Comparison of ENCODE assay signal across 17 cellular contexts in genomic region chr9:112194969-112195431, GRCh38. TPM values are rescaled to one million over a fixed set of nuclear protein-coding genes. Genes with fewer than 3 reads are reported as not detected.
A peak's percentile ranks its signal among the peaks of the same experiment; 100 is the strongest.
DNase-seq lines count a peak whose midpoint lies in the region; ATAC-seq and TF ChIP-seq lines count a peak whose summit lies in the region.
"Had no signal": no experiment of that assay in that cellular context is flagged by ENCODE, and none has a peak within 500 bp of the region (broad histone marks: within the 10 kb centered on the region; RNA-seq: fewer than 3 reads in every experiment).

No MANE protein-coding gene starts in this region.

- H3K4me3 ChIP-seq in choroid plexus epithelial cell (ENCODE audit: low read depth, low read length) (no peak overlapping the region), left lung (no peak overlapping the region), vagina (no peak overlapping the region)
- H3K4me3 ChIP-seq: body of pancreas, SJCRH30, thyroid gland had no signal

- ATAC-seq in left lung, result peak; percentile 44
- ATAC-seq: body of pancreas had no signal

- H3K4me1 ChIP-seq in left lung (no peaks in the 10 kb centered on the region), vagina (peaks cover 7% of the 10 kb centered on the region)
- H3K4me1 ChIP-seq: body of pancreas, thyroid gland had no signal

- no peaks in the 10 kb centered on the region for H3K27me3 ChIP-seq in left lung
- H3K27me3 ChIP-seq in vagina, result no peaks in the 10 kb centered on the region
- H3K27me3 ChIP-seq: body of pancreas, SJCRH30, thyroid gland had no signal

- DNase-seq in NOMO-1 treated with DMSO at 0.1 percent for 48 hours (lab: John Stamatoyannopoulos, UW; ENCODE audit: unreplicated experiment) (peak; percentile 38), NOMO-1 treated with dmso at 0.1 percent for 144 hours (lab: John Stamatoyannopoulos, UW; ENCODE audit: unreplicated experiment) (no peak), choroid plexus epithelial cell (ENCODE audit: low read depth) (peak; percentile 70), left lung (no peak), vagina (ENCODE audit: extremely low spot score in 2 of 2) (no peak), DMS53 treated with DMSO at 0.1 percent for 48 hours (lab: John Stamatoyannopoulos, UW; ENCODE audit: unreplicated experiment) (no peak), NCI-H1417 (lab: John Stamatoyannopoulos, UW) (no peak), hypothalamus (lab: John Stamatoyannopoulos, UW) (no peak)
- DNase-seq: 8988T; body of pancreas; effector CD8-positive, alpha-beta T cell; NCI-H2107; NK-92 treated with Interleukin-12 subunit alpha and Interleukin-12 subunit beta, amount 100 ng/mL, for 24 hours; SJCRH30; stimulated activated CD4-positive, alpha-beta T cell treated with anti-CD3 and anti-CD28 coated beads, Interleukin-15, amount 100 ng/mL, for 24 hours; thyroid gland had no signal

- TF ChIP-seq POLR2A in vagina (IDR thresholded peaks at IDR 0.05), result no peak

- H3K27ac ChIP-seq in left lung, result peak overlapping the region in 1 of 2 donors; percentile 4
- peak overlapping the region; percentile 54 for H3K27ac ChIP-seq in vagina
- H3K27ac ChIP-seq: body of pancreas, SJCRH30, VCaP had no signal

- TF ChIP-seq CTCF in choroid plexus epithelial cell (conservative IDR thresholded peaks at IDR 0.05; ENCODE audit: low read depth, low read length) (no peak), left lung (IDR thresholded peaks at IDR 0.05) (no peak), vagina (IDR thresholded peaks at IDR 0.05) (no peak)

- H3K36me3 ChIP-seq in left lung, result no peaks in the 10 kb centered on the region
- H3K36me3 ChIP-seq in vagina, result no peaks in the 10 kb centered on the region
- H3K36me3 ChIP-seq: SJCRH30, thyroid gland had no signal

- H3K9me3 ChIP-seq in left lung (no peaks in the 10 kb centered on the region), vagina (no peaks in the 10 kb centered on the region)
- H3K9me3 ChIP-seq: body of pancreas, SJCRH30, thyroid gland had no signal

- intact Hi-C loops in left lung (cut with DNase I) (no loop called here), vagina (cut with DNase I) (no loop called here)

RNA-seq across cellular contexts. Expression of gene SUSD1, which starts 19.9 kb away (rescaled TPM):
- total RNA-seq in left lung, result 10 to 100 TPM; 31.3 to 32.9 TPM
- 10.8 TPM for total RNA-seq in vagina

Comparison
In these comparisons a context has a peak if more than half of its experiments do, and no peak if none do; other contexts are left out.
1. DNase-seq: peak in NOMO-1 treated with DMSO at 0.1 percent for 48 hours (single experiment) and choroid plexus epithelial cell (single experiment); none in NOMO-1 treated with dmso at 0.1 percent for 144 hours (single experiment), left lung (0 of 2), vagina (0 of 2), DMS53 treated with DMSO at 0.1 percent for 48 hours (single experiment), NCI-H1417 (0 of 3) and hypothalamus (0 of 51).